ENCODE assay signal across 36 cellular contexts in genomic region chr5:89777758-89778157, GRCh38.
A peak's percentile ranks its signal among the peaks of the same experiment; 100 is the strongest.
DNase-seq lines count a peak whose midpoint lies in the region; ATAC-seq, FAIRE-seq and TF ChIP-seq lines count a peak whose summit lies in the region.
"Had no signal": no experiment of that assay in that cellular context is flagged by ENCODE, and none has a peak within 500 bp of the region (broad histone marks: within the 10 kb centered on the region; RNA-seq: fewer than 3 reads in every experiment).

No MANE protein-coding gene starts in this region.

- H3K27me3 Mint-ChIP-seq in CD4-positive, alpha-beta memory T cell, result no peaks in the 10 kb centered on the region
- H3K27me3 Mint-ChIP-seq: B cell; CD4-positive, alpha-beta T cell; CD4-positive, CD25-positive, alpha-beta regulatory T cell had no signal

- H2AFZ ChIP-seq in neuronal stem cell (ENCODE audit: low read length), result peak overlapping the region; percentile 22

- WGBS in neuronal stem cell (ENCODE audit: extremely low coverage in 2 of 2, insufficient read length in 2 of 2, insufficient replicate concordance in 1 of 2), 2 donors, result no CpG with 5 or more reads among the region's 13 CpGs
- 97 to 98% methylated on average over 13 of the region's 13 CpGs for WGBS in aorta, 2 donors

- peaks cover 10 to 54% (median 29%) of the 10 kb centered on the region in 8 donors for H3K9me3 Mint-ChIP-seq in CD4-positive, alpha-beta memory T cell

- no peaks in the 10 kb centered on the region for H3K36me3 ChIP-seq in kidney (ENCODE audit: control insufficient read depth in 1 of 2, insufficient read depth in 2 of 2, low read length in 2 of 2)
- H3K36me3 ChIP-seq in neuronal stem cell (replicated peaks in 1 of 2; ENCODE audit: control insufficient read depth in 2 of 2, insufficient read depth in 2 of 2, low read length in 2 of 2), result no peaks in the 10 kb centered on the region
- H3K36me3 ChIP-seq in upper lobe of right lung, result no peaks in the 10 kb centered on the region
- no peaks in the 10 kb centered on the region for H3K36me3 ChIP-seq in aorta (ENCODE audit: control insufficient read depth in 1 of 2, insufficient read depth in 2 of 2, low read length in 1 of 2)
- no peaks in the 10 kb centered on the region for H3K36me3 ChIP-seq in CD4-positive, alpha-beta memory T cell (ENCODE audit: insufficient read depth, low read length)
- H3K36me3 ChIP-seq: BE2C; BLaER1; BLaER1 treated with 17β-estradiol and CSF1 and Interleukin-3, amounts not matched to agents 10 nM and 100 nM had no signal

- peak overlapping the region; percentile 57 for H3K18ac ChIP-seq in neuronal stem cell (ENCODE audit: low read length)

- no peak overlapping the region for H3K4me3 Mint-ChIP-seq in CD4-positive, alpha-beta memory T cell
- H3K4me3 Mint-ChIP-seq: B cell; CD14-positive monocyte; CD4-positive, alpha-beta T cell; CD4-positive, CD25-positive, alpha-beta regulatory T cell; CD8-positive, alpha-beta memory T cell; CD8-positive, alpha-beta T cell had no signal

- H2BK5ac ChIP-seq in neuronal stem cell (ENCODE audit: low read length), result peak overlapping the region; percentile 6

- H2BK120ac ChIP-seq in neuronal stem cell (ENCODE audit: low read depth, low read length), result no peak overlapping the region

- no peaks in the 10 kb centered on the region for H3K4me1 ChIP-seq in kidney (ENCODE audit: control insufficient read depth in 1 of 2, insufficient read depth in 1 of 2, low read depth in 1 of 2, low read length in 2 of 2)
- no peaks in the 10 kb centered on the region for H3K4me1 ChIP-seq in neuronal stem cell (ENCODE audit: control insufficient read depth in 2 of 2, insufficient read depth in 1 of 2, low read depth in 1 of 2, low read length in 2 of 2)
- H3K4me1 ChIP-seq in upper lobe of right lung, result no peaks in the 10 kb centered on the region
- no peaks in the 10 kb centered on the region for H3K4me1 ChIP-seq in aorta (ENCODE audit: control insufficient read depth in 1 of 2, insufficient read depth in 2 of 2, low read length in 2 of 2)
- no peaks in the 10 kb centered on the region for H3K4me1 ChIP-seq in CD4-positive, alpha-beta memory T cell (ENCODE audit: insufficient read depth, low read length)
- H3K4me1 ChIP-seq: A549; BE2C; BLaER1; BLaER1 treated with 17β-estradiol and CSF1 and Interleukin-3, amounts not matched to agents 10 nM and 100 nM; Caco-2 had no signal

- no peak overlapping the region for H3K27ac ChIP-seq in kidney (ENCODE audit: low read depth in 2 of 2, low read length in 2 of 2)
- H3K27ac ChIP-seq in neuronal stem cell (replicated peaks; ENCODE audit: low read length), result no peak overlapping the region
- H3K27ac ChIP-seq in upper lobe of right lung, result no peak overlapping the region
- no peak overlapping the region for H3K27ac ChIP-seq in aorta (ENCODE audit: low read depth in 1 of 2, low read length in 2 of 2)
- no peak overlapping the region for H3K27ac ChIP-seq in CD4-positive, alpha-beta memory T cell (ENCODE audit: low read depth, low read length)
- H3K27ac ChIP-seq: 22Rv1; A549; BLaER1; BLaER1 treated with 17β-estradiol and CSF1 and Interleukin-3, amounts not matched to agents 10 nM and 100 nM; C4-2B had no signal

- no peak overlapping the region for H4K91ac ChIP-seq in neuronal stem cell (ENCODE audit: low read depth, low read length, poor library complexity)

- H3K4me1 Mint-ChIP-seq in CD4-positive, alpha-beta memory T cell, result no peaks in the 10 kb centered on the region
- H3K4me1 Mint-ChIP-seq: B cell; CD14-positive monocyte; CD4-positive, CD25-positive, alpha-beta regulatory T cell; CD8-positive, alpha-beta memory T cell had no signal

- no peak overlapping the region for H2BK12ac ChIP-seq in neuronal stem cell (ENCODE audit: low read length)

- intact Hi-C loops in kidney (cut with DNase I), result no loop called here
- intact Hi-C loops in upper lobe of right lung (cut with DNase I), result no loop called here
- intact Hi-C loops in aorta (cut with DNase I), result no loop called here
- intact Hi-C loops in CD4-positive, alpha-beta memory T cell (cut with micrococcal nuclease), result no loop called here

- FAIRE-seq in kidney (lab: Jason Lieb, UNC), result no peak
- FAIRE-seq: A204.1, A549, D721Med had no signal

- TF ChIP-seq CTCF in kidney (IDR thresholded peaks at IDR 0.05; ENCODE audit: borderline replicate concordance, extremely low read depth, insufficient read depth) (no peak), upper lobe of right lung (IDR thresholded peaks at IDR 0.05) (no peak)

- H4K8ac ChIP-seq in neuronal stem cell (ENCODE audit: low read depth, low read length), result no peak overlapping the region

- H3K36me3 Mint-ChIP-seq in CD4-positive, alpha-beta memory T cell, result peaks cover 0 to 2% of the 10 kb centered on the region in 2 donors
- H3K36me3 Mint-ChIP-seq: CD14-positive monocyte; CD4-positive, CD25-positive, alpha-beta regulatory T cell; CD8-positive, alpha-beta memory T cell; CD8-positive, alpha-beta T cell had no signal

- POLR2A ChIA-PET in CD4-positive, alpha-beta memory T cell (lab: Charles Lee; ENCODE audit: partially characterized antibody), result no interaction called here

- no peak overlapping the region for H2BK15ac ChIP-seq in neuronal stem cell (ENCODE audit: low read length)

- H3K27ac Mint-ChIP-seq in CD4-positive, alpha-beta memory T cell, result no peak overlapping the region
- H3K27ac Mint-ChIP-seq: B cell; CD4-positive, alpha-beta T cell; CD8-positive, alpha-beta memory T cell; CD8-positive, alpha-beta T cell had no signal

- ATAC-seq in upper lobe of right lung (peak; percentile 26), aorta (ENCODE audit: low FRiP score) (peak; percentile 33), GM19452 (IDR thresholded peaks at IDR 0.05; ENCODE audit: unreplicated experiment) (no peak)
- ATAC-seq: A549; CD8-positive, alpha-beta T cell had no signal

- H3K4ac ChIP-seq in neuronal stem cell (ENCODE audit: low read length), result no peak overlapping the region

- H3K4me3 ChIP-seq in kidney (ENCODE audit: low read length in 2 of 2) (no peak overlapping the region), neuronal stem cell (ENCODE audit: low read length in 2 of 2) (no peak overlapping the region), upper lobe of right lung (no peak overlapping the region), aorta (ENCODE audit: low read length in 2 of 2) (no peak overlapping the region)
- no peak overlapping the region for H3K4me3 ChIP-seq in CD4-positive, alpha-beta memory T cell (ENCODE audit: low read length in 2 of 2)
- H3K4me3 ChIP-seq: A549; BLaER1; BLaER1 treated with 17β-estradiol and CSF1 and Interleukin-3, amounts not matched to agents 10 nM and 100 nM had no signal

- H3K27me3 ChIP-seq in neuronal stem cell (ENCODE audit: control insufficient read depth in 3 of 3, insufficient read depth in 3 of 3, low read depth in 1 of 3, low read length in 3 of 3) (no peaks in the 10 kb centered on the region), upper lobe of right lung (no peaks in the 10 kb centered on the region), aorta (ENCODE audit: control insufficient read depth in 1 of 2, insufficient read depth in 2 of 2, low read length in 1 of 2) (no peaks in the 10 kb centered on the region)
- no peaks in the 10 kb centered on the region for H3K27me3 ChIP-seq in CD4-positive, alpha-beta memory T cell (ENCODE audit: insufficient read depth, low read length)
- H3K27me3 ChIP-seq: BE2C; BLaER1; BLaER1 treated with 17β-estradiol and CSF1 and Interleukin-3, amounts not matched to agents 10 nM and 100 nM had no signal

- H3K9me3 ChIP-seq in kidney (ENCODE audit: control insufficient read depth in 1 of 2, low read length in 2 of 2) (peaks cover 0 to 11% of the 10 kb centered on the region in 2 donors), neuronal stem cell (replicated peaks in 1 of 2; ENCODE audit: control insufficient read depth in 2 of 2, insufficient read depth in 1 of 2, low read depth in 1 of 2, low read length in 2 of 2) (peaks cover 3 to 12% of the 10 kb centered on the region in 2 donors), upper lobe of right lung (peaks cover 15% of the 10 kb centered on the region), aorta (ENCODE audit: control insufficient read depth, low read length) (peaks cover 1% of the 10 kb centered on the region)
- H3K9me3 ChIP-seq in CD4-positive, alpha-beta memory T cell (ENCODE audit: control insufficient read depth in 1 of 2, low read length in 2 of 2), result peaks cover 0 to 2% of the 10 kb centered on the region in 2 donors
- H3K9me3 ChIP-seq: BE2C had no signal

- H3K9ac ChIP-seq in kidney (ENCODE audit: low read length in 2 of 2) (no peak overlapping the region), neuronal stem cell (ENCODE audit: low read depth, low read length, poor library complexity) (no peak overlapping the region)
- H3K9ac ChIP-seq: BLaER1; BLaER1 treated with 17β-estradiol and CSF1 and Interleukin-3, amounts not matched to agents 10 nM and 100 nM had no signal

- H3K79me1 ChIP-seq in neuronal stem cell (ENCODE audit: low read depth, low read length), result no peaks in the 10 kb centered on the region

- H3K4me2 ChIP-seq in neuronal stem cell (ENCODE audit: insufficient read depth, low read length, poor library complexity, severe bottlenecking), result no peak overlapping the region
- H3K4me2 ChIP-seq: A549; BLaER1; BLaER1 treated with 17β-estradiol and CSF1 and Interleukin-3, amounts not matched to agents 10 nM and 100 nM had no signal

- H2AK5ac ChIP-seq in neuronal stem cell (ENCODE audit: low read depth, low read length), result peak overlapping the region; percentile 61

- no peak overlapping the region for H3K23ac ChIP-seq in neuronal stem cell (ENCODE audit: low read depth, low read length, poor library complexity)

- DNase-seq in kidney (peak; percentile 43), neuronal stem cell (ENCODE audit: low spot score) (no peak), upper lobe of right lung (peak; percentile 44), aorta (peak in 1 of 2 donors; percentile 32), NCI-H524 treated with DMSO at 0.1 percent for 48 hours (lab: John Stamatoyannopoulos, UW) (no peak)
- no peak for DNase-seq in CD4-positive, alpha-beta memory T cell
- no peak for DNase-seq in activated naive CD4-positive, alpha-beta T cell (lab: John Stamatoyannopoulos, UW)
- DNase-seq: 8988T; ACHN; AML-193; BE2C; C1 segment of cervical spinal cord; Caco-2; Calu3; CD4-positive, alpha-beta T cell; CD4-positive, CD25-positive, alpha-beta regulatory T cell; CD8-positive, alpha-beta memory T cell; CD8-positive, alpha-beta T cell; COR-L47; DMS 273 treated with DMSO at 0.1 percent for 48 hours; DMS153; DMS53; DMS79; DMS79 treated with DMSO at 0.1 percent for 48 hours; DND-41; EL had no signal

- CTCF ChIA-PET in CD4-positive, alpha-beta memory T cell (lab: Charles Lee; ENCODE audit: partially characterized antibody), result no interaction called here

- no peak overlapping the region for H3K14ac ChIP-seq in neuronal stem cell (ENCODE audit: low read length)

Comparison
In these comparisons a context has a peak if more than half of its experiments do, and no peak if none do; other contexts are left out.
1. DNase-seq: peak in kidney (single experiment) and upper lobe of right lung (single experiment); none in neuronal stem cell (single experiment), CD4-positive, alpha-beta memory T cell (0 of 5), activated naive CD4-positive, alpha-beta T cell (0 of 4) and NCI-H524 treated with DMSO at 0.1 percent for 48 hours (single experiment).